In the genomic region with DNA sequence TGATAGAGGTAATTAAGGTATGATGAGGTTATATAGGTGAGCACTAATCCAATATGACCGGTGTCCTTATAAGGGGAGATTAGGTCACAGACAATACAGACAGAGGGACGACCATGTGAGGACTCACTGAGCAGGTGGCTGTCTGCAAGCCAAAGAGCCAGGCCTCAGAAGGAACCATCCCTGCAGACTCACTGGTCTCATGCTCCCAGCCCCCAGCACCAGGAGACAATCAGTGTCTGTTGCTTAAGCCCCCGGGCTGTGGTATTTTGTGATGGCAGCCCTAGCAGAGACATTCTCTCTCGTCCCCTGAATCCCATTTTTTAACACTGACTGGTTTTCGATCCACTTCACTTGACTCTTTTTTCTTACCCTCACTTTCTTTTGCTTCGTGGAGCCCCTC, we compare ENCODE assay signal across 20 cellular contexts.
"Had no signal": no experiment of that assay in that cellular context is flagged by ENCODE, and none has a peak within 500 bp of the region (broad histone marks: within the 10 kb centered on the region; RNA-seq: fewer than 3 reads in every experiment).

No MANE protein-coding gene starts in this region.

- DNase-seq: Kasumi-1, MM.1S, NCI-H1092 treated with DMSO at 0.1 percent for 48 hours, NCI-H1436, NCI-H187, NCI-H2029, NCI-H2081 treated with DMSO at 0.1 percent for 48 hours, NCI-H2171, NCI-H226, NCI-H446 treated with DMSO at 0.1 percent for 48 hours, NCI-H510A treated with DMSO at 0.1 percent for 48 hours, NCI-H526, Right ventricle myocardium superior, RPMI8226, SIG-M5 had no signal

- H3K36me3 ChIP-seq: SJSA1 had no signal

- H3K4me1 ChIP-seq: SJSA1 had no signal

- H3K4me2 ChIP-seq: KMS-11 had no signal

- H3K9ac ChIP-seq: KMS-11 had no signal

- ATAC-seq: K562 had no signal

- H3K27ac ChIP-seq: HL-60, KMS-11, SJSA1, SK-N-MC had no signal

- H3K4me3 ChIP-seq: K562, SJSA1, SK-N-MC had no signal

- H3K9me3 ChIP-seq: SJSA1 had no signal
